9 cellular contexts compared by ENCODE assay signal in the genomic region with DNA sequence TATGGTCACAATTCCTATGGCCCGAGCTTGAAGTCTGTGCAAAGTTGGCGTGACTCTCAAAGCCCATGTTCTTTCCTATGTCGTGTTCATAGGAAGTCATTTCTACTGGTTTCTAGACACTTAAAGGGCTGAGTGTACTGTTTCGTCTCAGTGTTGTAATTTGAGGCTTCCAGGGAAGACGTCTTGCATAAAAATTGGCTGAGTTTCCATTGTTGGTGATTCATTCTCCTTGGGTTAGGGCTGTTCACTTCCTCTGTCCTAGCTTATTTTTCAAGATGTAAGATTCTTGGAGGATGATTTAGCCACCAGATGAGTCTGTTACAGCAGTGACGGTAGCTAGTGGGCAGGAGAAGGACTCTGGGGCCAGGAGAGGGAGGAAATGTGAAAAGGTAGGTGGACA. TPM values are rescaled to one million over a fixed set of nuclear protein-coding genes. Genes with fewer than 3 reads are reported as not detected.
A peak's percentile ranks its signal among the peaks of the same experiment; 100 is the strongest.
DNase-seq lines count a peak whose midpoint lies in the region; ATAC-seq, FAIRE-seq and TF ChIP-seq lines count a peak whose summit lies in the region.
"Had no signal": no experiment of that assay in that cellular context is flagged by ENCODE, and none has a peak within 500 bp of the region (broad histone marks: within the 10 kb centered on the region; RNA-seq: fewer than 3 reads in every experiment).

No MANE protein-coding gene starts in this region.

- 31% methylated on average over 6 of the region's 6 CpGs for WGBS in right lobe of liver (ENCODE audit: insufficient coverage, low coverage, low lambda C conversion rate, missing lambda C conversion rate)

- no peak overlapping the region for H3K4me3 ChIP-seq in A673 (ENCODE audit: low read depth, low read length, poor library complexity, severe bottlenecking)
- no peak overlapping the region for H3K4me3 ChIP-seq in astrocyte (ENCODE audit: insufficient read depth, low read depth, low read length)
- H3K4me3 ChIP-seq in right lobe of liver = no peak overlapping the region

- peak; percentile 45 to 66 (median 61) for ATAC-seq in right lobe of liver

- FAIRE-seq in astrocyte (lab: Jason Lieb, UNC) = peak; percentile 100
- no peak for FAIRE-seq in GM12892 (lab: Jason Lieb, UNC)

- H3K27me3 Mint-ChIP-seq in astrocyte (ENCODE audit: low read depth, unreplicated experiment) = no peaks in the 10 kb centered on the region

- POLR2A ChIA-PET in A673 (lab: Charles Lee; ENCODE audit: low non-redundant PET) = interaction anchor here (0.7 kb wide), 1 partner anchor 343 kb away, joined by 4 read pairs; no protein-coding TSS in a partner anchor

- no TSS peak for BruUV-seq in A673 (replicated peaks; lab: Mats Ljungman, UMichigan)

- peak overlapping the region; percentile 63 for H3K4me2 ChIP-seq in astrocyte (ENCODE audit: low read length)

- H3K4me1 ChIP-seq in A673 (ENCODE audit: insufficient read depth, low read length, poor library complexity, severe bottlenecking) = no peaks in the 10 kb centered on the region
- H3K4me1 ChIP-seq in astrocyte (ENCODE audit: insufficient read depth, low read length) = peaks cover 12% of the 10 kb centered on the region
- H3K4me1 ChIP-seq in right lobe of liver = no peaks in the 10 kb centered on the region

- no peaks in the 10 kb centered on the region for H3K36me3 Mint-ChIP-seq in astrocyte (ENCODE audit: low read depth, unreplicated experiment)

- H3K36me3 ChIP-seq in A673 (ENCODE audit: insufficient read depth, low read length, poor library complexity, severe bottlenecking) (no peaks in the 10 kb centered on the region), astrocyte (ENCODE audit: insufficient read depth, low read length) (no peaks in the 10 kb centered on the region), right lobe of liver (no peaks in the 10 kb centered on the region)

- peak overlapping the region; percentile 65 for H2AFZ ChIP-seq in astrocyte (ENCODE audit: low read depth, low read length)

- H3K27ac Mint-ChIP-seq in astrocyte (ENCODE audit: unreplicated experiment) = peak overlapping the region; percentile 30

- H3K27ac ChIP-seq in A673 (ENCODE audit: low read depth, low read length, poor library complexity, severe bottlenecking) (no peak overlapping the region), astrocyte (ENCODE audit: low read depth, low read length) (peak overlapping the region; percentile 61), right lobe of liver (peak overlapping the region in 2 of 3 donors; percentile 20 to 28)

- peaks cover 13% of the 10 kb centered on the region for H3K4me1 Mint-ChIP-seq in astrocyte (ENCODE audit: low read depth, unreplicated experiment)

- CTCF ChIA-PET in A673 (lab: Charles Lee) = no interaction called here

- intact Hi-C loops in A673 (cut with micrococcal nuclease; ENCODE audit: unreplicated experiment) (no loop called here), right lobe of liver (cut with DNase I) (no loop called here)

- DNase-seq in A673 (ENCODE audit: low spot score) (peak; percentile 31), HT1080 (ENCODE audit: low read depth) (peak; percentile 84), astrocyte (ENCODE audit: low read depth) (peak; percentile 99), right lobe of liver (no peak), NCI-H2227 (lab: John Stamatoyannopoulos, UW; ENCODE audit: unreplicated experiment) (no peak), NCI-H1048 (lab: John Stamatoyannopoulos, UW) (no peak), T-helper 2 cell (no peak), GM12892 (ENCODE audit: insufficient read length) (no peak)
- DNase-seq: effector memory CD4-positive, alpha-beta T cell had no signal

- no peak overlapping the region for H3K9ac ChIP-seq in astrocyte (ENCODE audit: low read length)

- no peaks in the 10 kb centered on the region for H4K20me1 ChIP-seq in astrocyte (ENCODE audit: insufficient read depth, low read length)

- peaks cover 7% of the 10 kb centered on the region for H3K27me3 ChIP-seq in A673 (replicated peaks; ENCODE audit: insufficient read depth, low read depth, low read length, poor library complexity)
- H3K27me3 ChIP-seq in astrocyte (ENCODE audit: insufficient read depth, low read length) = no peaks in the 10 kb centered on the region
- no peaks in the 10 kb centered on the region for H3K27me3 ChIP-seq in right lobe of liver

- H3K79me2 ChIP-seq in astrocyte (ENCODE audit: insufficient read depth, low read length) = no peaks in the 10 kb centered on the region

- no peak for TF ChIP-seq CTCF in A673 (conservative IDR thresholded peaks at IDR 0.05; ENCODE audit: low read depth, low read length)
- no peak for TF ChIP-seq CTCF in astrocyte (IDR thresholded peaks at IDR 0.05; ENCODE audit: insufficient read depth, low read depth, low read length)
- TF ChIP-seq CTCF in right lobe of liver (IDR thresholded peaks at IDR 0.05) = no peak

- H3K9me3 ChIP-seq in A673 (ENCODE audit: low read depth, low read length, poor library complexity, severe bottlenecking) (peaks cover 10% of the 10 kb centered on the region), astrocyte (ENCODE audit: insufficient read depth, low read depth, low read length) (peaks cover 14% of the 10 kb centered on the region), right lobe of liver (peaks cover 0 to 7% (median 1%) of the 10 kb centered on the region in 4 donors)

- TF ChIP-seq POLR2A in right lobe of liver (IDR thresholded peaks at IDR 0.05) = peak; percentile 46
- no peak for TF ChIP-seq POLR2A in GM12892 (IDR thresholded peaks at IDR 0.05; ENCODE audit: low read depth, low read length)

- peaks cover 6% of the 10 kb centered on the region for H3K9me3 Mint-ChIP-seq in astrocyte (ENCODE audit: unreplicated experiment)

- H3K4me3 Mint-ChIP-seq in astrocyte (ENCODE audit: unreplicated experiment) = no peak overlapping the region

RNA-seq across cellular contexts. Expression of a gene that starts 43.1 kb away (rescaled TPM):
- 0.09 and 0.24 TPM in 2 replicates for total RNA-seq in A673 (2021)
- total RNA-seq in HT1080 (2014; rRNA removed; shearing (Covaris generic)) = not detected in 2 replicates
- not detected in 2 replicates for polyA plus RNA-seq in HT1080 (2015; cell fraction: cytosol; rRNA removed)
- polyA plus RNA-seq in HT1080 (2015; cell fraction: nucleus; rRNA removed) = not detected in 2 replicates
- total RNA-seq in astrocyte = 0.30 TPM in 1 of 2 replicates, not detected in the other
- total RNA-seq in right lobe of liver = 1 to 10 TPM; 3.7 to 6.5 (median 5.0) TPM
- 45.2 TPM for polyA plus RNA-seq in GM12892 (2012; ENCODE audit: missing spikeins)

RNA-seq across cellular contexts. Expression of a gene that starts 55.0 kb away (rescaled TPM):
- total RNA-seq in A673 (2021) (0.13 TPM in 1 of 2 replicates, not detected in the other), astrocyte (not detected in 2 replicates), right lobe of liver (under 1 TPM in 5 of 6 experiments, not detected in 1; 0.18 to 0.62 (median 0.25) TPM)
- not detected in 2 replicates for total RNA-seq in HT1080 (2014; rRNA removed; shearing (Covaris generic))
- polyA plus RNA-seq in HT1080 (2015; cell fraction: cytosol; rRNA removed) = not detected in 2 replicates
- polyA plus RNA-seq in HT1080 (2015; cell fraction: nucleus; rRNA removed) = not detected in 2 replicates
- 81.7 TPM for polyA plus RNA-seq in GM12892 (2012; ENCODE audit: missing spikeins)

Comparison
In these comparisons a context has a peak if more than half of its experiments do, and no peak if none do; other contexts are left out.
1. DNase-seq: peak in A673 (single experiment), HT1080 (single experiment) and astrocyte (single experiment); none in right lobe of liver (0 of 3), NCI-H2227 (single experiment), NCI-H1048 (single experiment), T-helper 2 cell (0 of 5) and GM12892 (single experiment).